Comparison of ENCODE assay signal across 8 cellular contexts in the genomic region with DNA sequence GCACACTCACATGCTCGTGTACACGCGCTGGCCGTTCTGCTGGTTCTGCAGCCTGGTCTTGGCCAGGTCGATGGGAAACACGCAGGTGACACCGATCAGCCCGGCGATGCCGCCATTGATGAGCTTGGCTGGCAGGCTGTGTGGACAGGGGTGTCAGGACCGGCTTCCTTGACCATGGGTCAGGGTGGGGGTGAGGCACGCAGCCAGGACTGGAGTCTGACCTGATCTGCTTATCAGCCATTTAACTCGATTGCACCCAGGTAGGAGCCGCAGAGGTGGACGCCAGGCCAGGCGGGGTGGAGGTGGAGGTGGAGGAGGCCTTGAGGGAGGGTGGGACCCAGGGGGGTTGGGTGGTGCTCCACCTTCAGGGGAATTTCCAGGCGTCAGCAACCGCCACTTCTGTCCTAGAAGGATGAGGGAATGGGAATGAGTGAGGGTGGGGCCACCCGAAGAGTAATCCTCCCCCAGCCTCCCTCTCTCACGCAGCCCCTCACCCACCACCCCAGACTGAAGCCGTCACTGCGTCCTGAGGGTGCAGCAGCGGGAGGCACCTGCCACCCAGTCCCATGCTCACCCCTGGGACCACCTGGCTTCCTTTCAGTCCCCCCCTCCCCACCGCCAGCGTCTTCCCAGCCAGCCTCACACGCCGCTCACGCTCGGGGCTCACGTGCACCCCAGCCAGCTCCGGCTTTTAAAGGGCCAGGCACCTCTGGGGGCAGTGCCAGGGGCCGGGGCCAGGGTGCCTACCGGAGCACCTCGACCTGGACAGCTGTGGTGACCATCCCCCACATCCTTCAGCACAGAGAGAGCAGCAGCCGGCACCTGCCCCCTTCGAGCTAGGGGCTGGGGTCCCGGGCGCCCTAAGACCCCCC. TPM values are rescaled to one million over a fixed set of nuclear protein-coding genes. Genes with fewer than 3 reads are reported as not detected.
DNase-seq lines count a peak whose midpoint lies in the region; ATAC-seq, FAIRE-seq and TF ChIP-seq lines count a peak whose summit lies in the region.

No MANE protein-coding gene starts in this region.

- CTCF ChIA-PET in HCT116 (lab: Charles Lee) (interaction anchor here (0.6 to 1.1 kb wide), 3 partner anchors 11 to 156 kb away, joined by 3 to 6 read pairs (median 3); no protein-coding TSS in a partner anchor), HepG2 (lab: Yijun Ruan, JAX; ENCODE audit: low intra/inter-chr PET ratio, low total read pairs) (no interaction called here)

- H3K4me3 Mint-ChIP-seq in activated T-helper 2 cell treated with anti-CD3 and anti-CD28 coated beads, Interferon-gamma antibody, Interleukin-2, Interleukin-4, amounts not matched to agents 10 μg/mL and 5 μg/mL and 100 μg/mL, durations not matched to agents 14 hours and 24 hours and 36 hours (ENCODE audit: low read depth), result peak overlapping the region; percentile 51

- H2AFZ ChIP-seq in HCT116 (ENCODE audit: low read depth, low read length, poor library complexity, severe bottlenecking) (no peak overlapping the region), HepG2 (ENCODE audit: low read length) (no peak overlapping the region)

- TF ChIP-seq RAD21 in HCT116 (IDR thresholded peaks at IDR 0.05; ENCODE audit: low read depth) (no peak), HepG2 (CRISPR knock-in tag; IDR thresholded peaks at IDR 0.05) (no peak)

- H3K4me1 Mint-ChIP-seq in activated T-helper 2 cell treated with anti-CD3 and anti-CD28 coated beads, Interferon-gamma antibody, Interleukin-2, Interleukin-4, amounts not matched to agents 10 μg/mL and 5 μg/mL and 100 μg/mL, durations not matched to agents 14 hours and 24 hours and 36 hours (ENCODE audit: low read depth), result peaks cover 7% of the 10 kb centered on the region

- H3K36me3 Mint-ChIP-seq in activated T-helper 2 cell treated with anti-CD3 and anti-CD28 coated beads, Interferon-gamma antibody, Interleukin-2, Interleukin-4, amounts not matched to agents 10 μg/mL and 5 μg/mL and 100 μg/mL, durations not matched to agents 14 hours and 24 hours and 36 hours (ENCODE audit: low read depth), result peaks cover 14% of the 10 kb centered on the region

- RAD21 ChIA-PET in HCT116 (lab: Charles Lee; ENCODE audit: low non-redundant PET in 1 of 2, low total read pairs in 2 of 2, uncharacterized antibody in 2 of 2, unreplicated experiment in 2 of 2), result interaction anchor here in 1 of 2 experiments (0.6 kb wide), 1 partner anchor 40 kb away, joined by 3 read pairs; no protein-coding TSS in a partner anchor

- TF ChIP-seq POLR2A in HCT116 (IDR thresholded peaks at IDR 0.05; ENCODE audit: borderline replicate concordance, extremely low read depth, insufficient read depth, insufficient read length), result no peak
- TF ChIP-seq POLR2A in HepG2 (IDR thresholded peaks at IDR 0.05; ENCODE audit: insufficient read depth in 1 of 2, low read depth in 2 of 2, low read length in 2 of 2), result no peak

- TF ChIP-seq CTCF in HCT116 (IDR thresholded peaks at IDR 0.05 in 2 of 3, conservative IDR thresholded peaks at IDR 0.05 in 1 of 3; ENCODE audit: borderline replicate concordance in 1 of 3, insufficient read depth in 1 of 3, low read depth in 2 of 3, low read length in 2 of 3), result no peak
- no peak for TF ChIP-seq CTCF in HepG2 (CRISPR knock-in tag; IDR thresholded peaks at IDR 0.05)

- peak overlapping the region; percentile 94 for H3K9ac ChIP-seq in HCT116 (ENCODE audit: low read length)
- H3K9ac ChIP-seq in HepG2 (ENCODE audit: insufficient read depth, low read depth, low read length), result peak overlapping the region; percentile 77; the same call in 1 of the 2 replicates

- DNase-seq in 8988T (peak; percentile 86), HCT116 (ENCODE audit: low read depth, low spot score) (no peak), HepG2 (ENCODE audit: low spot score) (no peak), kidney glomerular epithelial cell (lab: John Stamatoyannopoulos, UW) (no peak)
- DNase-seq in activated T-helper 2 cell treated with anti-CD3 and anti-CD28 coated beads, Interferon-gamma antibody, Interleukin-2, Interleukin-4, amounts not matched to agents 10 μg/mL and 5 μg/mL and 100 μg/mL, durations not matched to agents 14 hours and 24 hours and 36 hours (ENCODE audit: low spot score), result no peak
- no peak for DNase-seq in activated CD4-positive, alpha-beta T cell treated with anti-CD3 and anti-CD28 coated beads, Interleukin-2, amount 50 U/mL, for 1 hour

- peaks cover 0 to 4% of the 10 kb centered on the region in 2 experiments; a peak in 1 of 4 replicates for H3K36me3 ChIP-seq in HCT116 (ENCODE audit: control insufficient read depth in 1 of 2, insufficient read depth in 2 of 2, low read length in 2 of 2)
- H3K36me3 ChIP-seq in HepG2 (replicated peaks in 1 of 2; ENCODE audit: control insufficient read depth in 1 of 2, insufficient read depth in 2 of 2, low read length in 2 of 2), result no peaks in the 10 kb centered on the region; a peak in 1 of 5 replicates

- in situ Hi-C loops in HepG2 (cut with HindIII; ENCODE audit: extremely low pct_ligation_motif_present, low pct_unique_long_range_greater_than_20kb), result no loop called here

- H3K27ac ChIP-seq in HCT116 (ENCODE audit: low read depth, low read length) (peak overlapping the region; percentile 91), HepG2 (ENCODE audit: extremely low read length, insufficient read depth, low read length) (no peak overlapping the region)

- H3K4me3 ChIP-seq in HCT116 (replicated peaks in 1 of 2; ENCODE audit: low read depth in 1 of 2, low read length in 2 of 2), result peak overlapping the region; percentile 86 to 92
- peak overlapping the region; percentile 83 to 97 (median 94); a peak in 5 of 6 replicates for H3K4me3 ChIP-seq in HepG2 (replicated peaks in 1 of 3; ENCODE audit: insufficient read depth in 1 of 3, low read depth in 2 of 3, low read length in 3 of 3)

- ATAC-seq in HCT116, result peak; percentile 26
- no peak for ATAC-seq in HepG2
- ATAC-seq in HG03196 (IDR thresholded peaks at IDR 0.05; ENCODE audit: unreplicated experiment), result no peak
- ATAC-seq in HG02798 (IDR thresholded peaks at IDR 0.05; ENCODE audit: poor library complexity, unreplicated experiment), result no peak

- FAIRE-seq in HepG2 (lab: Jason Lieb, UNC), result no peak

- intact Hi-C loops in HCT116 (cut with micrococcal nuclease), result no loop called here
- intact Hi-C loops in activated T-helper 2 cell treated with anti-CD3 and anti-CD28 coated beads, Interferon-gamma antibody, Interleukin-2, Interleukin-4, amounts not matched to agents 10 μg/mL and 5 μg/mL and 100 μg/mL, durations not matched to agents 14 hours and 24 hours and 36 hours (cut with micrococcal nuclease), result no loop called here
- intact Hi-C loops in HepG2 (cut with micrococcal nuclease; ENCODE audit: unreplicated experiment), result no loop called here

- H4K20me1 ChIP-seq in HCT116 (ENCODE audit: insufficient read depth), result no peaks in the 10 kb centered on the region
- H4K20me1 ChIP-seq in HepG2 (ENCODE audit: insufficient read depth, low read length), result no peaks in the 10 kb centered on the region

- H3K27ac Mint-ChIP-seq in activated T-helper 2 cell treated with anti-CD3 and anti-CD28 coated beads, Interferon-gamma antibody, Interleukin-2, Interleukin-4, amounts not matched to agents 10 μg/mL and 5 μg/mL and 100 μg/mL, durations not matched to agents 14 hours and 24 hours and 36 hours, result no peak overlapping the region

- 85% methylated on average over 30 of the region's 38 CpGs for WGBS in HepG2 (ENCODE audit: low lambda C conversion rate)

- H3K79me2 ChIP-seq in HCT116 (ENCODE audit: insufficient read depth, low read length) (peaks cover 29% of the 10 kb centered on the region), HepG2 (ENCODE audit: insufficient read depth, low read length) (peaks cover 4% of the 10 kb centered on the region)

- H3K27me3 ChIP-seq in HCT116 (ENCODE audit: insufficient read depth, low read length), result no peaks in the 10 kb centered on the region
- no peaks in the 10 kb centered on the region; a peak in 1 of 5 replicates for H3K27me3 ChIP-seq in HepG2 (ENCODE audit: control insufficient read depth in 1 of 2, insufficient read depth in 2 of 2, low read length in 2 of 2)

- no peaks in the 10 kb centered on the region for H3K9me2 ChIP-seq in HCT116 (ENCODE audit: insufficient read depth)

- H3K4me2 ChIP-seq in HCT116 (ENCODE audit: low read length) (peak overlapping the region; percentile 97), HepG2 (ENCODE audit: low read depth, low read length) (peak overlapping the region; percentile 93)

- H3K27me3 Mint-ChIP-seq in activated T-helper 2 cell treated with anti-CD3 and anti-CD28 coated beads, Interferon-gamma antibody, Interleukin-2, Interleukin-4, amounts not matched to agents 10 μg/mL and 5 μg/mL and 100 μg/mL, durations not matched to agents 14 hours and 24 hours and 36 hours (ENCODE audit: low read depth), result no peaks in the 10 kb centered on the region

- no peaks in the 10 kb centered on the region for H3K9me3 Mint-ChIP-seq in activated T-helper 2 cell treated with anti-CD3 and anti-CD28 coated beads, Interferon-gamma antibody, Interleukin-2, Interleukin-4, amounts not matched to agents 10 μg/mL and 5 μg/mL and 100 μg/mL, durations not matched to agents 14 hours and 24 hours and 36 hours

- no peaks in the 10 kb centered on the region for H3K9me3 ChIP-seq in HCT116 (ENCODE audit: control insufficient read depth in 1 of 2, insufficient read depth in 1 of 2, low read depth in 1 of 2, low read length in 2 of 2)
- H3K9me3 ChIP-seq in HepG2 (ENCODE audit: low read length), result no peaks in the 10 kb centered on the region

- TF ChIP-seq EP300 in HepG2 (IDR thresholded peaks at IDR 0.05; ENCODE audit: low read depth in 2 of 2, low read length in 2 of 2), result no peak
- TF ChIP-seq EP300 in HepG2 (CRISPR knock-in tag; IDR thresholded peaks at IDR 0.05; ENCODE audit: borderline replicate concordance), result no peak

- BruUV-seq in HCT116 (replicated peaks; lab: Mats Ljungman, UMichigan) (no TSS peak), HepG2 (replicated peaks; lab: Mats Ljungman, UMichigan) (no TSS peak)

- POLR2A ChIA-PET in HCT116 (lab: Charles Lee) (interaction anchor here (0.9 to 2.9 kb wide), 6 partner anchors 9 to 40 kb away, joined by 3 to 25 read pairs (median 6); partner anchors contain the start of gene RPLP2), HepG2 (lab: Yijun Ruan, JAX) (interaction anchor here (0.9 to 5.3 kb wide), 8 partner anchors 11 to 897 kb away, joined by 4 to 44 read pairs (median 16); partner anchors contain the start of genes DEAF1, GATD1, PIDD1 and PNPLA2)

- H3K4me1 ChIP-seq in HCT116 (ENCODE audit: control insufficient read depth in 1 of 2, insufficient read depth in 2 of 2, low read length in 2 of 2) (peaks cover 23 to 52% of the 10 kb centered on the region in 2 experiments), HepG2 (ENCODE audit: insufficient read depth, low read length) (no peaks in the 10 kb centered on the region)

RNA-seq across cellular contexts. Expression of gene SLC25A22, which starts 3.1 kb away (rescaled TPM):
- total RNA-seq in HCT116 (2021; ENCODE audit: unreplicated experiment) (62.0 TPM), HepG2 (2016; rRNA removed; fragmentation: Illumina TruSeq; extraction: Trizol) (8.0 and 12.4 TPM in 2 replicates)
- polyA plus RNA-seq in HCT116 (2012), result 39.4 and 52.2 TPM in 2 replicates
- 58.7 and 64.5 TPM in 2 replicates for total RNA-seq in activated T-helper 2 cell treated with anti-CD3 and anti-CD28 coated beads, Interferon-gamma antibody, Interleukin-2, Interleukin-4, amounts not matched to agents 10 μg/mL and 5 μg/mL and 100 μg/mL, durations not matched to agents 14 hours and 24 hours and 36 hours
- 4.2 and 5.7 TPM in 2 replicates for total RNA-seq in HepG2 (2016; cell fraction: cytosol; rRNA removed; fragmentation: Illumina TruSeq; extraction: Trizol; ENCODE audit: low read depth)
- total RNA-seq in HepG2 (2016; cell fraction: insoluble cytoplasmic fraction; rRNA removed; fragmentation: Illumina TruSeq; extraction: Trizol), result 8.0 and 11.4 TPM in 2 replicates
- total RNA-seq in HepG2 (2016; cell fraction: membrane; rRNA removed; fragmentation: Illumina TruSeq; extraction: Trizol), result 8.3 and 9.2 TPM in 2 replicates
- total RNA-seq in HepG2 (2016; cell fraction: nucleus; rRNA removed; fragmentation: Illumina TruSeq; extraction: Trizol), result 7.7 and 9.2 TPM in 2 replicates
- 19.2 and 20.5 TPM in 2 replicates for polyA plus RNA-seq in HepG2 (2011; rRNA removed)
- 5.9 and 7.9 TPM in 2 replicates for polyA plus RNA-seq in HepG2 (2011; cell fraction: cytosol; rRNA removed)
- polyA plus RNA-seq in HepG2 (2011; cell fraction: nucleus; rRNA removed), result 50.3 and 61.9 TPM in 2 replicates
- 7.5 and 11.4 TPM in 2 replicates for polyA plus RNA-seq in HepG2 (2012)
- polyA plus RNA-seq in HepG2 (2016; cell fraction: cytosol; fragmentation: Illumina TruSeq; extraction: Trizol; ENCODE audit: low read depth), result 2.6 and 3.7 TPM in 2 replicates
- 13.5 and 14.7 TPM in 2 replicates for polyA plus RNA-seq in HepG2 (2016; cell fraction: insoluble cytoplasmic fraction; fragmentation: Illumina TruSeq; extraction: Trizol; ENCODE audit: low read depth)
- polyA plus RNA-seq in HepG2 (2016; cell fraction: membrane; fragmentation: Illumina TruSeq; extraction: Trizol; ENCODE audit: low read depth), result 8.3 and 8.7 TPM in 2 replicates
- 25.5 and 28.7 TPM in 2 replicates for polyA plus RNA-seq in HepG2 (2016; cell fraction: nucleus; fragmentation: Illumina TruSeq; extraction: Trizol; ENCODE audit: insufficient read depth, low read depth)
- polyA minus RNA-seq in HepG2 (2011; rRNA and poly(A)+ RNA removed; ENCODE audit: low replicate concordance), result 19.4 and 40.7 TPM in 2 replicates
- 8.5 and 14.7 TPM in 2 replicates for polyA minus RNA-seq in HepG2 (2011; cell fraction: cytosol; rRNA and poly(A)+ RNA removed)
- polyA minus RNA-seq in HepG2 (2011; cell fraction: nucleus; rRNA and poly(A)+ RNA removed), result 14.9 and 16.0 TPM in 2 replicates

RNA-seq across cellular contexts. Expression of gene CEND1, which starts 5.1 kb away (rescaled TPM):
- total RNA-seq in HCT116 (2021; ENCODE audit: unreplicated experiment), result 0.27 TPM
- 0.08 and 0.10 TPM in 2 replicates for polyA plus RNA-seq in HCT116 (2012)
- 2.2 and 2.6 TPM in 2 replicates for total RNA-seq in activated T-helper 2 cell treated with anti-CD3 and anti-CD28 coated beads, Interferon-gamma antibody, Interleukin-2, Interleukin-4, amounts not matched to agents 10 μg/mL and 5 μg/mL and 100 μg/mL, durations not matched to agents 14 hours and 24 hours and 36 hours
- not detected in 2 replicates for total RNA-seq in HepG2 (2016; rRNA removed; fragmentation: Illumina TruSeq; extraction: Trizol)
- not detected in 2 replicates for total RNA-seq in HepG2 (2016; cell fraction: cytosol; rRNA removed; fragmentation: Illumina TruSeq; extraction: Trizol; ENCODE audit: low read depth)
- not detected in 2 replicates for total RNA-seq in HepG2 (2016; cell fraction: insoluble cytoplasmic fraction; rRNA removed; fragmentation: Illumina TruSeq; extraction: Trizol)
- total RNA-seq in HepG2 (2016; cell fraction: membrane; rRNA removed; fragmentation: Illumina TruSeq; extraction: Trizol), result not detected in 2 replicates
- total RNA-seq in HepG2 (2016; cell fraction: nucleus; rRNA removed; fragmentation: Illumina TruSeq; extraction: Trizol), result not detected in 2 replicates
- polyA plus RNA-seq in HepG2 (2011; rRNA removed), result not detected in 2 replicates
- not detected in 2 replicates for polyA plus RNA-seq in HepG2 (2011; cell fraction: cytosol; rRNA removed)
- 0.07 TPM in 1 of 2 replicates, not detected in the other for polyA plus RNA-seq in HepG2 (2011; cell fraction: nucleus; rRNA removed)
- polyA plus RNA-seq in HepG2 (2012), result 0.11 TPM in 1 of 2 replicates, not detected in the other
- not detected in 2 replicates for polyA plus RNA-seq in HepG2 (2016; cell fraction: cytosol; fragmentation: Illumina TruSeq; extraction: Trizol; ENCODE audit: low read depth)
- polyA plus RNA-seq in HepG2 (2016; cell fraction: insoluble cytoplasmic fraction; fragmentation: Illumina TruSeq; extraction: Trizol; ENCODE audit: low read depth), result not detected in 2 replicates
- not detected in 2 replicates for polyA plus RNA-seq in HepG2 (2016; cell fraction: membrane; fragmentation: Illumina TruSeq; extraction: Trizol; ENCODE audit: low read depth)
- polyA plus RNA-seq in HepG2 (2016; cell fraction: nucleus; fragmentation: Illumina TruSeq; extraction: Trizol; ENCODE audit: insufficient read depth, low read depth), result not detected in 2 replicates
- polyA minus RNA-seq in HepG2 (2011; rRNA and poly(A)+ RNA removed; ENCODE audit: low replicate concordance), result not detected in 2 replicates
- polyA minus RNA-seq in HepG2 (2011; cell fraction: cytosol; rRNA and poly(A)+ RNA removed), result not detected in 2 replicates
- not detected in 2 replicates for polyA minus RNA-seq in HepG2 (2011; cell fraction: nucleus; rRNA and poly(A)+ RNA removed)

RNA-seq across cellular contexts. Expression of gene PIDD1, which starts 10.0 kb away (rescaled TPM):
- total RNA-seq in HCT116 (2021; ENCODE audit: unreplicated experiment) (41.5 TPM), HepG2 (2016; rRNA removed; fragmentation: Illumina TruSeq; extraction: Trizol) (7.9 and 16.0 TPM in 2 replicates)
- 28.2 and 28.3 TPM in 2 replicates for polyA plus RNA-seq in HCT116 (2012)
- total RNA-seq in activated T-helper 2 cell treated with anti-CD3 and anti-CD28 coated beads, Interferon-gamma antibody, Interleukin-2, Interleukin-4, amounts not matched to agents 10 μg/mL and 5 μg/mL and 100 μg/mL, durations not matched to agents 14 hours and 24 hours and 36 hours, result 27.3 and 27.6 TPM in 2 replicates
- 3.5 and 4.1 TPM in 2 replicates for total RNA-seq in HepG2 (2016; cell fraction: cytosol; rRNA removed; fragmentation: Illumina TruSeq; extraction: Trizol; ENCODE audit: low read depth)
- total RNA-seq in HepG2 (2016; cell fraction: insoluble cytoplasmic fraction; rRNA removed; fragmentation: Illumina TruSeq; extraction: Trizol), result 8.8 and 17.2 TPM in 2 replicates
- 7.4 and 7.9 TPM in 2 replicates for total RNA-seq in HepG2 (2016; cell fraction: membrane; rRNA removed; fragmentation: Illumina TruSeq; extraction: Trizol)
- total RNA-seq in HepG2 (2016; cell fraction: nucleus; rRNA removed; fragmentation: Illumina TruSeq; extraction: Trizol), result 17.2 and 22.2 TPM in 2 replicates
- polyA plus RNA-seq in HepG2 (2011; rRNA removed), result 14.3 and 17.7 TPM in 2 replicates
- polyA plus RNA-seq in HepG2 (2011; cell fraction: cytosol; rRNA removed), result 5.0 and 12.7 TPM in 2 replicates
- polyA plus RNA-seq in HepG2 (2011; cell fraction: nucleus; rRNA removed), result 234 and 353 TPM in 2 replicates
- polyA plus RNA-seq in HepG2 (2012), result 6.8 and 9.8 TPM in 2 replicates
- polyA plus RNA-seq in HepG2 (2016; cell fraction: cytosol; fragmentation: Illumina TruSeq; extraction: Trizol; ENCODE audit: low read depth), result 3.7 and 3.9 TPM in 2 replicates
- 12.6 and 15.2 TPM in 2 replicates for polyA plus RNA-seq in HepG2 (2016; cell fraction: insoluble cytoplasmic fraction; fragmentation: Illumina TruSeq; extraction: Trizol; ENCODE audit: low read depth)
- 7.8 and 9.8 TPM in 2 replicates for polyA plus RNA-seq in HepG2 (2016; cell fraction: membrane; fragmentation: Illumina TruSeq; extraction: Trizol; ENCODE audit: low read depth)
- 93.2 and 101 TPM in 2 replicates for polyA plus RNA-seq in HepG2 (2016; cell fraction: nucleus; fragmentation: Illumina TruSeq; extraction: Trizol; ENCODE audit: insufficient read depth, low read depth)
- 2.9 and 14.9 TPM in 2 replicates for polyA minus RNA-seq in HepG2 (2011; rRNA and poly(A)+ RNA removed; ENCODE audit: low replicate concordance)
- polyA minus RNA-seq in HepG2 (2011; cell fraction: cytosol; rRNA and poly(A)+ RNA removed), result 3.4 and 7.0 TPM in 2 replicates
- polyA minus RNA-seq in HepG2 (2011; cell fraction: nucleus; rRNA and poly(A)+ RNA removed), result 19.3 TPM in 2 replicates

RNA-seq across cellular contexts. Expression of gene RPLP2, which starts 14.8 kb away (rescaled TPM):
- total RNA-seq in HCT116 (2021; ENCODE audit: unreplicated experiment) (3,615 TPM), HepG2 (2016; rRNA removed; fragmentation: Illumina TruSeq; extraction: Trizol) (2,049 and 2,106 TPM in 2 replicates)
- polyA plus RNA-seq in HCT116 (2012), result 3,759 and 4,714 TPM in 2 replicates
- 2,210 and 2,217 TPM in 2 replicates for total RNA-seq in activated T-helper 2 cell treated with anti-CD3 and anti-CD28 coated beads, Interferon-gamma antibody, Interleukin-2, Interleukin-4, amounts not matched to agents 10 μg/mL and 5 μg/mL and 100 μg/mL, durations not matched to agents 14 hours and 24 hours and 36 hours
- total RNA-seq in HepG2 (2016; cell fraction: cytosol; rRNA removed; fragmentation: Illumina TruSeq; extraction: Trizol; ENCODE audit: low read depth), result 3,126 and 3,282 TPM in 2 replicates
- 1,870 and 2,048 TPM in 2 replicates for total RNA-seq in HepG2 (2016; cell fraction: insoluble cytoplasmic fraction; rRNA removed; fragmentation: Illumina TruSeq; extraction: Trizol)
- total RNA-seq in HepG2 (2016; cell fraction: membrane; rRNA removed; fragmentation: Illumina TruSeq; extraction: Trizol), result 3,967 and 4,265 TPM in 2 replicates
- total RNA-seq in HepG2 (2016; cell fraction: nucleus; rRNA removed; fragmentation: Illumina TruSeq; extraction: Trizol), result 735 and 852 TPM in 2 replicates
- 895 and 978 TPM in 2 replicates for polyA plus RNA-seq in HepG2 (2011; rRNA removed)
- polyA plus RNA-seq in HepG2 (2011; cell fraction: cytosol; rRNA removed), result 1,028 and 2,692 TPM in 2 replicates
- polyA plus RNA-seq in HepG2 (2011; cell fraction: nucleus; rRNA removed), result 723 and 858 TPM in 2 replicates
- polyA plus RNA-seq in HepG2 (2012), result 1,506 and 2,284 TPM in 2 replicates
- polyA plus RNA-seq in HepG2 (2016; cell fraction: cytosol; fragmentation: Illumina TruSeq; extraction: Trizol; ENCODE audit: low read depth), result 3,287 and 3,430 TPM in 2 replicates
- 1,412 and 1,584 TPM in 2 replicates for polyA plus RNA-seq in HepG2 (2016; cell fraction: insoluble cytoplasmic fraction; fragmentation: Illumina TruSeq; extraction: Trizol; ENCODE audit: low read depth)
- 3,687 and 3,698 TPM in 2 replicates for polyA plus RNA-seq in HepG2 (2016; cell fraction: membrane; fragmentation: Illumina TruSeq; extraction: Trizol; ENCODE audit: low read depth)
- 1,014 and 1,045 TPM in 2 replicates for polyA plus RNA-seq in HepG2 (2016; cell fraction: nucleus; fragmentation: Illumina TruSeq; extraction: Trizol; ENCODE audit: insufficient read depth, low read depth)
- 472 and 1,216 TPM in 2 replicates for polyA minus RNA-seq in HepG2 (2011; rRNA and poly(A)+ RNA removed; ENCODE audit: low replicate concordance)
- 793 and 848 TPM in 2 replicates for polyA minus RNA-seq in HepG2 (2011; cell fraction: cytosol; rRNA and poly(A)+ RNA removed)
- 188 and 248 TPM in 2 replicates for polyA minus RNA-seq in HepG2 (2011; cell fraction: nucleus; rRNA and poly(A)+ RNA removed)

RNA-seq across cellular contexts. Expression of gene GATD1, which starts 17.7 kb away (rescaled TPM):
- total RNA-seq in HCT116 (2021; ENCODE audit: unreplicated experiment) (88.7 TPM), HepG2 (2016; rRNA removed; fragmentation: Illumina TruSeq; extraction: Trizol) (35.8 and 60.5 TPM in 2 replicates)
- polyA plus RNA-seq in HCT116 (2012), result 31.8 and 45.0 TPM in 2 replicates
- 68.0 and 75.2 TPM in 2 replicates for total RNA-seq in activated T-helper 2 cell treated with anti-CD3 and anti-CD28 coated beads, Interferon-gamma antibody, Interleukin-2, Interleukin-4, amounts not matched to agents 10 μg/mL and 5 μg/mL and 100 μg/mL, durations not matched to agents 14 hours and 24 hours and 36 hours
- 8.1 and 9.3 TPM in 2 replicates for total RNA-seq in HepG2 (2016; cell fraction: cytosol; rRNA removed; fragmentation: Illumina TruSeq; extraction: Trizol; ENCODE audit: low read depth)
- 33.7 and 52.3 TPM in 2 replicates for total RNA-seq in HepG2 (2016; cell fraction: insoluble cytoplasmic fraction; rRNA removed; fragmentation: Illumina TruSeq; extraction: Trizol)
- total RNA-seq in HepG2 (2016; cell fraction: membrane; rRNA removed; fragmentation: Illumina TruSeq; extraction: Trizol), result 20.6 and 22.3 TPM in 2 replicates
- total RNA-seq in HepG2 (2016; cell fraction: nucleus; rRNA removed; fragmentation: Illumina TruSeq; extraction: Trizol), result 42.6 and 48.3 TPM in 2 replicates
- polyA plus RNA-seq in HepG2 (2011; rRNA removed), result 31.3 and 40.0 TPM in 2 replicates
- polyA plus RNA-seq in HepG2 (2011; cell fraction: cytosol; rRNA removed), result 18.2 and 31.2 TPM in 2 replicates
- polyA plus RNA-seq in HepG2 (2011; cell fraction: nucleus; rRNA removed), result 244 and 302 TPM in 2 replicates
- 22.2 and 27.6 TPM in 2 replicates for polyA plus RNA-seq in HepG2 (2012)
- 7.3 and 8.3 TPM in 2 replicates for polyA plus RNA-seq in HepG2 (2016; cell fraction: cytosol; fragmentation: Illumina TruSeq; extraction: Trizol; ENCODE audit: low read depth)
- polyA plus RNA-seq in HepG2 (2016; cell fraction: insoluble cytoplasmic fraction; fragmentation: Illumina TruSeq; extraction: Trizol; ENCODE audit: low read depth), result 29.8 and 37.5 TPM in 2 replicates
- polyA plus RNA-seq in HepG2 (2016; cell fraction: membrane; fragmentation: Illumina TruSeq; extraction: Trizol; ENCODE audit: low read depth), result 10.4 and 13.8 TPM in 2 replicates
- polyA plus RNA-seq in HepG2 (2016; cell fraction: nucleus; fragmentation: Illumina TruSeq; extraction: Trizol; ENCODE audit: insufficient read depth, low read depth), result 92.6 and 114 TPM in 2 replicates
- 20.9 and 51.8 TPM in 2 replicates for polyA minus RNA-seq in HepG2 (2011; rRNA and poly(A)+ RNA removed; ENCODE audit: low replicate concordance)
- 15.0 and 21.0 TPM in 2 replicates for polyA minus RNA-seq in HepG2 (2011; cell fraction: cytosol; rRNA and poly(A)+ RNA removed)
- polyA minus RNA-seq in HepG2 (2011; cell fraction: nucleus; rRNA and poly(A)+ RNA removed), result 25.6 and 29.0 TPM in 2 replicates
